9 cellular contexts compared by ENCODE assay signal in genomic region chr6:4020822-4021132, GRCh38. TPM values are rescaled to one million over a fixed set of nuclear protein-coding genes. Genes with fewer than 3 reads are reported as not detected.
DNase-seq lines count a peak whose midpoint lies in the region; ATAC-seq, FAIRE-seq and TF ChIP-seq lines count a peak whose summit lies in the region.
"Had no signal": no experiment of that assay in that cellular context is flagged by ENCODE, and none has a peak within 500 bp of the region (broad histone marks: within the 10 kb centered on the region; RNA-seq: fewer than 3 reads in every experiment).

No MANE protein-coding gene starts in this region.

- H3K27me3 ChIP-seq in adipocyte (replicated peaks; ENCODE audit: control insufficient read depth, insufficient read depth, low read length) (no peaks in the 10 kb centered on the region), HepG2 (ENCODE audit: control insufficient read depth in 1 of 2, insufficient read depth in 2 of 2, low read length in 2 of 2) (no peaks in the 10 kb centered on the region; a peak in 1 of 5 replicates), tibial artery (no peaks in the 10 kb centered on the region)

- H3K36me3 Mint-ChIP-seq in activated T-cell treated with anti-CD3 and anti-CD28 coated beads, Interleukin-2, amount 50 U/mL, for 72 hours (ENCODE audit: insufficient read depth in 2 of 2), result peaks cover 6 to 10% of the 10 kb centered on the region in 2 donors

- no peaks in the 10 kb centered on the region for H3K36me3 ChIP-seq in adipocyte (ENCODE audit: control insufficient read depth, insufficient read depth, low read length, severe bottlenecking)
- H3K36me3 ChIP-seq in HepG2 (replicated peaks in 1 of 2; ENCODE audit: control insufficient read depth in 1 of 2, insufficient read depth in 2 of 2, low read length in 2 of 2), result peaks cover 0 to 6% of the 10 kb centered on the region in 2 experiments; a peak in 3 of 5 replicates
- no peaks in the 10 kb centered on the region for H3K36me3 ChIP-seq in tibial artery

- CTCF ChIA-PET in HepG2 (lab: Yijun Ruan, JAX; ENCODE audit: low intra/inter-chr PET ratio, low total read pairs), result no interaction called here

- TF ChIP-seq RAD21 in HepG2 (CRISPR knock-in tag; IDR thresholded peaks at IDR 0.05), result no peak

- H3K9me3 ChIP-seq in adipocyte (ENCODE audit: control insufficient read depth, low read length), result no peaks in the 10 kb centered on the region
- H3K9me3 ChIP-seq in HepG2 (ENCODE audit: low read length), result no peaks in the 10 kb centered on the region
- H3K9me3 ChIP-seq in tibial artery, result no peaks in the 10 kb centered on the region

- peak overlapping the region; percentile 88 to 97 for H3K4me3 Mint-ChIP-seq in activated T-cell treated with anti-CD3 and anti-CD28 coated beads, Interleukin-2, amount 50 U/mL, for 72 hours

- no peak for DNase-seq in activated T-cell treated with anti-CD3 and anti-CD28 coated beads, Interleukin-2, amount 50 U/mL, for 72 hours
- no peak for DNase-seq in activated T-cell treated with anti-CD3 and anti-CD28 coated beads, Interleukin-2, amount 50 U/mL, for 48 hours
- no peak for DNase-seq in adipocyte (ENCODE audit: low read depth)
- no peak for DNase-seq in HepG2 (ENCODE audit: low spot score)
- DNase-seq in tibial artery, result no peak
- no peak for DNase-seq in amniotic stem cell (lab: John Stamatoyannopoulos, UW)
- DNase-seq in NCI-H128 (lab: John Stamatoyannopoulos, UW; ENCODE audit: unreplicated experiment), result no peak

- in situ Hi-C loops in HepG2 (cut with HindIII; ENCODE audit: extremely low pct_ligation_motif_present, low pct_unique_long_range_greater_than_20kb), result no loop called here

- peak overlapping the region; percentile 86 for H3K4me2 ChIP-seq in HepG2 (ENCODE audit: low read depth, low read length)

- H3K27ac ChIP-seq in HepG2 (ENCODE audit: extremely low read length, insufficient read depth, low read length) (peak overlapping the region; percentile 97), tibial artery (peak overlapping the region; percentile 97)

- H3K27me3 Mint-ChIP-seq in activated T-cell treated with anti-CD3 and anti-CD28 coated beads, Interleukin-2, amount 50 U/mL, for 72 hours (ENCODE audit: low read depth), result no peaks in the 10 kb centered on the region

- under 1% methylated on average over 12 of the region's 12 CpGs for WGBS in HepG2 (ENCODE audit: low lambda C conversion rate)

- TSS peak; percentile 32 for BruUV-seq in HepG2 (replicated peaks; lab: Mats Ljungman, UMichigan)

- H3K9me3 Mint-ChIP-seq in activated T-cell treated with anti-CD3 and anti-CD28 coated beads, Interleukin-2, amount 50 U/mL, for 72 hours, result no peaks in the 10 kb centered on the region

- peak overlapping the region; percentile 89 for H3K4me3 ChIP-seq in adipocyte (ENCODE audit: low read length)
- H3K4me3 ChIP-seq in HepG2 (replicated peaks in 1 of 3; ENCODE audit: insufficient read depth in 1 of 3, low read depth in 2 of 3, low read length in 3 of 3), result peak overlapping the region; percentile 92 to 100 (median 98)
- peak overlapping the region; percentile 86 to 97 for H3K4me3 ChIP-seq in tibial artery

- intact Hi-C loops in HepG2 (cut with micrococcal nuclease; ENCODE audit: unreplicated experiment), result loop anchor here (2.0 kb wide), 1 partner anchor 114 kb away; the partner anchor contains the start of gene ECI2
- intact Hi-C loops in tibial artery (cut with DNase I; ENCODE audit: low total_unique reads), result no loop called here

- peak overlapping the region; percentile 31 for H2AFZ ChIP-seq in HepG2 (ENCODE audit: low read length)

- no peak for FAIRE-seq in HepG2 (lab: Jason Lieb, UNC)

- TF ChIP-seq EP300 in HepG2 (IDR thresholded peaks at IDR 0.05; ENCODE audit: low read depth in 2 of 2, low read length in 2 of 2) (no peak), HepG2 (CRISPR knock-in tag; IDR thresholded peaks at IDR 0.05; ENCODE audit: borderline replicate concordance) (0 out of 2 replicates have a peak, but pooled peaks have one; percentile 31)

- peaks cover 44% of the 10 kb centered on the region for H3K4me1 ChIP-seq in adipocyte (ENCODE audit: control insufficient read depth, insufficient read depth, low read length)
- peaks cover 52% of the 10 kb centered on the region for H3K4me1 ChIP-seq in HepG2 (ENCODE audit: insufficient read depth, low read length)
- peaks cover 0 to 75% (median 60%) of the 10 kb centered on the region in 4 donors for H3K4me1 ChIP-seq in tibial artery

- peaks cover 73% of the 10 kb centered on the region for H3K4me1 Mint-ChIP-seq in activated T-cell treated with anti-CD3 and anti-CD28 coated beads, Interleukin-2, amount 50 U/mL, for 72 hours (ENCODE audit: low read depth)

- TF ChIP-seq CTCF in HepG2 (CRISPR knock-in tag; IDR thresholded peaks at IDR 0.05) (no peak), tibial artery (IDR thresholded peaks at IDR 0.05) (no peak)

- ATAC-seq in activated T-cell treated with anti-CD3 and anti-CD28 coated beads, Interleukin-2, amount 50 U/mL, for 72 hours (replicated peaks in 1 of 2), result no peak
- ATAC-seq in HepG2 (peak; percentile 4), GM21529 (IDR thresholded peaks at IDR 0.05; ENCODE audit: unreplicated experiment) (no peak)

- H3K79me2 ChIP-seq in HepG2 (ENCODE audit: insufficient read depth, low read length), result peaks cover 67% of the 10 kb centered on the region

- TF ChIP-seq POLR2A in HepG2 (IDR thresholded peaks at IDR 0.05; ENCODE audit: insufficient read depth in 1 of 2, low read depth in 2 of 2, low read length in 2 of 2), result no peak

- peak overlapping the region; percentile 85 for H3K27ac Mint-ChIP-seq in activated T-cell treated with anti-CD3 and anti-CD28 coated beads, Interleukin-2, amount 50 U/mL, for 72 hours

- H3K9ac ChIP-seq in adipocyte (ENCODE audit: low read length), result peak overlapping the region; percentile 97
- H3K9ac ChIP-seq in HepG2 (ENCODE audit: insufficient read depth, low read depth, low read length), result peak overlapping the region; percentile 99

- H4K20me1 ChIP-seq in HepG2 (ENCODE audit: insufficient read depth, low read length), result peaks cover 42% of the 10 kb centered on the region

- POLR2A ChIA-PET in HepG2 (lab: Yijun Ruan, JAX), result interaction anchor here (0.6 to 2.7 kb wide), 44 partner anchors 8 to 1031 kb away, joined by 3 to 37 read pairs (median 4); partner anchors contain the start of genes BPHL, ECI2, NQO2 and RIPK1

TF ChIP-seq in HepG2, 621 proteins besides CTCF, POLR2A, EP300 and RAD21 (continues in another document):
- TF ChIP-seq ZNF317 (CRISPR knock-in tag; IDR thresholded peaks at IDR 0.05) (no peak), NR3C1 (CRISPR knock-in tag; IDR thresholded peaks at IDR 0.05) (no peak), ZNF17 (CRISPR knock-in tag; IDR thresholded peaks at IDR 0.05) (no peak), RFX3 (CRISPR knock-in tag; IDR thresholded peaks at IDR 0.05) (0 out of 2 replicates have a peak, but pooled peaks have one; percentile 13), ONECUT2 (CRISPR knock-in tag; IDR thresholded peaks at IDR 0.05) (no peak), ETV6 (CRISPR knock-in tag; conservative IDR thresholded peaks at IDR 0.05) (0 out of 2 replicates have a peak, but pooled peaks have one; percentile 11), AKAP8 (CRISPR knock-in tag; IDR thresholded peaks at IDR 0.05) (0 out of 2 replicates have a peak, but pooled peaks have one; percentile 72), NFIC (IDR thresholded peaks at IDR 0.05; ENCODE audit: low read length) (0 out of 2 replicates have a peak, but pooled peaks have one; percentile 31), ZKSCAN1 (IDR thresholded peaks at IDR 0.05; ENCODE audit: low read length) (no peak), ZNF564 (CRISPR knock-in tag; IDR thresholded peaks at IDR 0.05) (0 out of 2 replicates have a peak, but pooled peaks have one; percentile 10), SAFB2 (CRISPR knock-in tag; IDR thresholded peaks at IDR 0.05; ENCODE audit: borderline replicate concordance, low read depth) (no peak), RFXANK (CRISPR knock-in tag; IDR thresholded peaks at IDR 0.05) (peak; percentile 57; the same call in 1 of the 2 replicates), KDM3A (CRISPR knock-in tag; IDR thresholded peaks at IDR 0.05; ENCODE audit: low read depth) (peak; percentile 24; the same call in 1 of the 2 replicates), ZNF792 (CRISPR knock-in tag; IDR thresholded peaks at IDR 0.05) (no peak), MIER2 (CRISPR knock-in tag; IDR thresholded peaks at IDR 0.05) (peak; percentile 46; the same call in 1 of the 2 replicates), ZBTB7A (CRISPR knock-in tag; IDR thresholded peaks at IDR 0.05) (0 out of 2 replicates have a peak, but pooled peaks have one; percentile 26)

RNA-seq across cellular contexts. Expression of gene FAM217A, which starts 58.2 kb away (rescaled TPM):
- not detected for total RNA-seq in activated T-cell treated with anti-CD3 and anti-CD28 coated beads, Interleukin-2, amount 50 U/mL, for 72 hours
- total RNA-seq in HepG2 (2016; rRNA removed; fragmentation: Illumina TruSeq; extraction: Trizol), result not detected in 2 replicates
- total RNA-seq in HepG2 (2016; cell fraction: cytosol; rRNA removed; fragmentation: Illumina TruSeq; extraction: Trizol; ENCODE audit: low read depth), result not detected in 2 replicates
- not detected in 2 replicates for total RNA-seq in HepG2 (2016; cell fraction: insoluble cytoplasmic fraction; rRNA removed; fragmentation: Illumina TruSeq; extraction: Trizol)
- total RNA-seq in HepG2 (2016; cell fraction: membrane; rRNA removed; fragmentation: Illumina TruSeq; extraction: Trizol), result not detected in 2 replicates
- total RNA-seq in HepG2 (2016; cell fraction: nucleus; rRNA removed; fragmentation: Illumina TruSeq; extraction: Trizol), result not detected in 2 replicates
- not detected in 2 replicates for polyA plus RNA-seq in HepG2 (2011; rRNA removed)
- polyA plus RNA-seq in HepG2 (2011; cell fraction: cytosol; rRNA removed), result not detected in 2 replicates
- polyA plus RNA-seq in HepG2 (2011; cell fraction: nucleus; rRNA removed), result not detected in 2 replicates
- polyA plus RNA-seq in HepG2 (2012), result not detected in 2 replicates
- polyA plus RNA-seq in HepG2 (2016; cell fraction: cytosol; fragmentation: Illumina TruSeq; extraction: Trizol; ENCODE audit: low read depth), result not detected in 2 replicates
- not detected in 2 replicates for polyA plus RNA-seq in HepG2 (2016; cell fraction: insoluble cytoplasmic fraction; fragmentation: Illumina TruSeq; extraction: Trizol; ENCODE audit: low read depth)
- polyA plus RNA-seq in HepG2 (2016; cell fraction: membrane; fragmentation: Illumina TruSeq; extraction: Trizol; ENCODE audit: low read depth), result not detected in 2 replicates
- not detected in 2 replicates for polyA plus RNA-seq in HepG2 (2016; cell fraction: nucleus; fragmentation: Illumina TruSeq; extraction: Trizol; ENCODE audit: insufficient read depth, low read depth)
- not detected in 2 replicates for polyA minus RNA-seq in HepG2 (2011; rRNA and poly(A)+ RNA removed; ENCODE audit: low replicate concordance)
- not detected in 2 replicates for polyA minus RNA-seq in HepG2 (2011; cell fraction: cytosol; rRNA and poly(A)+ RNA removed)
- not detected in 2 replicates for polyA minus RNA-seq in HepG2 (2011; cell fraction: nucleus; rRNA and poly(A)+ RNA removed)
- total RNA-seq: RPMI7951 had no signal
